In genomic region chr6:129981598-129981997, GRCh38 we compare ENCODE assay signal across 9 cellular contexts. TPM values are rescaled to one million over a fixed set of nuclear protein-coding genes. Genes with fewer than 3 reads are reported as not detected.
DNase-seq lines count a peak whose midpoint lies in the region; ATAC-seq and TF ChIP-seq lines count a peak whose summit lies in the region.
"Had no signal": no experiment of that assay in that cellular context is flagged by ENCODE, and none has a peak within 500 bp of the region (broad histone marks: within the 10 kb centered on the region; RNA-seq: fewer than 3 reads in every experiment).

No MANE protein-coding gene starts in this region.

- H3K4me1 ChIP-seq in gastrocnemius medialis: no peaks in the 10 kb centered on the region

- H3K9me3 Mint-ChIP-seq in osteocyte (ENCODE audit: unreplicated experiment): peaks cover 10% of the 10 kb centered on the region

- peaks cover 14% of the 10 kb centered on the region for H3K27me3 Mint-ChIP-seq in osteocyte (ENCODE audit: unreplicated experiment)

- no peaks in the 10 kb centered on the region for H3K4me1 Mint-ChIP-seq in osteocyte (ENCODE audit: unreplicated experiment)

- in situ Hi-C loops in gastrocnemius medialis (cut with MboI; ENCODE audit: low sequenced_read_pairs in 4 of 4): no loop called here

- no peaks in the 10 kb centered on the region for H3K27me3 ChIP-seq in GM06990 (replicated peaks; ENCODE audit: control insufficient read depth, insufficient read depth, low read length)
- no peaks in the 10 kb centered on the region for H3K27me3 ChIP-seq in gastrocnemius medialis

- no peak overlapping the region for H3K27ac Mint-ChIP-seq in osteocyte (ENCODE audit: unreplicated experiment)

- no peak overlapping the region for H3K4me3 ChIP-seq in GM06990 (replicated peaks; ENCODE audit: low read depth, low read length)
- H3K4me3 ChIP-seq in NB4 (ENCODE audit: low read depth, low read length): no peak overlapping the region
- H3K4me3 ChIP-seq in gastrocnemius medialis: no peak overlapping the region

- DNase-seq in GM06990 (ENCODE audit: extremely low read depth, insufficient read length) (no peak), NB4 (ENCODE audit: low read depth) (no peak), cerebellar cortex (ENCODE audit: low spot score) (peak; percentile 42), osteocyte (ENCODE audit: extremely low spot score, unreplicated experiment) (no peak), NCI-H2171 (lab: John Stamatoyannopoulos, UW) (no peak), gastrocnemius medialis (no peak)
- DNase-seq: DMS79, NCI-H1694 treated with DMSO at 0.1 percent for 48 hours had no signal

- no peaks in the 10 kb centered on the region for H3K36me3 Mint-ChIP-seq in osteocyte (ENCODE audit: unreplicated experiment)

- H3K9me3 ChIP-seq in gastrocnemius medialis: no peaks in the 10 kb centered on the region

- no peak for TF ChIP-seq POLR2A in NB4 (IDR thresholded peaks at IDR 0.05; ENCODE audit: extremely low read depth, insufficient read length)
- TF ChIP-seq POLR2A in gastrocnemius medialis (IDR thresholded peaks at IDR 0.05): no peak

- H3K36me3 ChIP-seq in GM06990 (ENCODE audit: control insufficient read depth, insufficient read depth, low read length): no peaks in the 10 kb centered on the region
- no peaks in the 10 kb centered on the region for H3K36me3 ChIP-seq in gastrocnemius medialis

- ATAC-seq in gastrocnemius medialis (no peak), HG03457 (IDR thresholded peaks at IDR 0.05; ENCODE audit: unreplicated experiment) (no peak)

- TF ChIP-seq CTCF in GM06990 (IDR thresholded peaks at IDR 0.05; ENCODE audit: insufficient read depth, low read length, poor library complexity, severe bottlenecking) (peak; percentile 20), NB4 (IDR thresholded peaks at IDR 0.05; ENCODE audit: low read depth, low read length) (peak; percentile 20), osteocyte (IDR thresholded peaks at IDR 0.05) (peak; percentile 35), gastrocnemius medialis (IDR thresholded peaks at IDR 0.05 in 4 of 5, conservative IDR thresholded peaks at IDR 0.05 in 1 of 5) (no peak)

- H3K4me3 Mint-ChIP-seq in osteocyte (ENCODE audit: unreplicated experiment): no peak overlapping the region

- no peak overlapping the region for H3K27ac ChIP-seq in gastrocnemius medialis

- intact Hi-C loops in gastrocnemius medialis (cut with DNase I; ENCODE audit: low total_unique reads): no loop called here

RNA-seq across cellular contexts. Expression of gene L3MBTL3, which starts 36.8 kb away (rescaled TPM):
- total RNA-seq in osteocyte (19.7 and 20.8 TPM in 2 replicates), gastrocnemius medialis (1 to 10 TPM; 2.1 to 6.1 (median 5.9) TPM)

Comparison
In these comparisons a context has a peak if more than half of its experiments do, and no peak if none do; other contexts are left out.
1. CTCF ChIP-seq: peak in GM06990 (single experiment), NB4 (single experiment) and osteocyte (single experiment); none in gastrocnemius medialis (0 of 5).